Comparison of ENCODE assay signal across 8 cellular contexts in genomic region chr1:229341811-229342304, GRCh38. TPM values are rescaled to one million over a fixed set of nuclear protein-coding genes. Genes with fewer than 3 reads are reported as not detected.
DNase-seq lines count a peak whose midpoint lies in the region; ATAC-seq and FAIRE-seq lines count a peak whose summit lies in the region.

No MANE protein-coding gene starts in this region.

- H3K27ac Mint-ChIP-seq in activated CD8-positive, alpha-beta memory T cell treated with anti-CD3 and anti-CD28 coated beads, Interleukin-2, amount 10 ng/mL, durations not matched to agents 7 days and 5 days: peak overlapping the region; percentile 81
- peak overlapping the region; percentile 83 for H3K27ac Mint-ChIP-seq in activated naive CD8-positive, alpha-beta T cell treated with anti-CD3 and anti-CD28 coated beads, Interleukin-2, amount 50 U/mL, for 24 hours

- H3K9me3 ChIP-seq in iPS-15b (ENCODE audit: control insufficient read depth, insufficient read depth, low read length): no peaks in the 10 kb centered on the region
- H3K9me3 ChIP-seq in small intestine (ENCODE audit: control insufficient read depth, low read depth): no peaks in the 10 kb centered on the region

- H3K4me1 ChIP-seq in iPS-15b (ENCODE audit: control insufficient read depth, insufficient read depth, low read length) (peaks cover 4% of the 10 kb centered on the region), small intestine (ENCODE audit: control insufficient read depth in 2 of 2, insufficient read depth in 1 of 2, low read depth in 1 of 2, low read length in 1 of 2) (no peaks in the 10 kb centered on the region)

- CTCF ChIA-PET in activated CD8-positive, alpha-beta memory T cell treated with anti-CD3 and anti-CD28 coated beads, Interleukin-2, amount 10 ng/mL, durations not matched to agents 7 days and 5 days (lab: Charles Lee): interaction anchor here (1.0 to 1.5 kb wide), 2 partner anchors 83 to 140 kb away, joined by 3 to 4 read pairs; no protein-coding TSS in a partner anchor

- H3K27me3 ChIP-seq in iPS-15b (ENCODE audit: control insufficient read depth, insufficient read depth, low read length): peaks cover 13% of the 10 kb centered on the region
- no peaks in the 10 kb centered on the region for H3K27me3 ChIP-seq in small intestine (ENCODE audit: control insufficient read depth in 2 of 2, insufficient read depth in 2 of 2, low read length in 2 of 2)

- H3K36me3 Mint-ChIP-seq in activated CD8-positive, alpha-beta memory T cell treated with anti-CD3 and anti-CD28 coated beads, Interleukin-2, amount 10 ng/mL, durations not matched to agents 7 days and 5 days: peaks cover 6% of the 10 kb centered on the region
- no peaks in the 10 kb centered on the region for H3K36me3 Mint-ChIP-seq in activated naive CD8-positive, alpha-beta T cell treated with anti-CD3 and anti-CD28 coated beads, Interleukin-2, amount 50 U/mL, for 24 hours (ENCODE audit: low read depth)

- peak overlapping the region; percentile 82 for H3K4me3 Mint-ChIP-seq in activated CD8-positive, alpha-beta memory T cell treated with anti-CD3 and anti-CD28 coated beads, Interleukin-2, amount 10 ng/mL, durations not matched to agents 7 days and 5 days
- H3K4me3 Mint-ChIP-seq in activated naive CD8-positive, alpha-beta T cell treated with anti-CD3 and anti-CD28 coated beads, Interleukin-2, amount 50 U/mL, for 24 hours: peak overlapping the region; percentile 87

- peak overlapping the region; percentile 56 for H3K4me3 ChIP-seq in iPS-15b (ENCODE audit: low read depth, low read length)
- peak overlapping the region; percentile 83 to 87 for H3K4me3 ChIP-seq in small intestine (ENCODE audit: low read depth in 1 of 2, low read length in 2 of 2)

- no peak for FAIRE-seq in small intestine (lab: Jason Lieb, UNC)

- no peak for DNase-seq in activated CD8-positive, alpha-beta memory T cell treated with anti-CD3 and anti-CD28 coated beads, Interleukin-2, amount 10 ng/mL, durations not matched to agents 7 days and 5 days
- no peak for DNase-seq in activated CD8-positive, alpha-beta memory T cell treated with anti-CD3 and anti-CD28 coated beads, Interleukin-2, amount 50 U/mL, for 4 hours
- DNase-seq in NCI-H1694 (lab: John Stamatoyannopoulos, UW): peak; percentile 10
- no peak for DNase-seq in activated naive CD8-positive, alpha-beta T cell treated with anti-CD3 and anti-CD28 coated beads, Interleukin-2, amount 50 U/mL, for 24 hours
- DNase-seq in small intestine: no peak
- DNase-seq in hippocampal formation (lab: John Stamatoyannopoulos, UW): no peak

- peak; percentile 37 for ATAC-seq in activated CD8-positive, alpha-beta memory T cell treated with anti-CD3 and anti-CD28 coated beads, Interleukin-2, amount 10 ng/mL, durations not matched to agents 7 days and 5 days
- peak; percentile 27 for ATAC-seq in HG02852 (IDR thresholded peaks at IDR 0.05; ENCODE audit: unreplicated experiment)
- ATAC-seq in activated naive CD8-positive, alpha-beta T cell treated with anti-CD3 and anti-CD28 coated beads, Interleukin-2, amount 50 U/mL, for 24 hours: peak; percentile 22

- H3K9ac ChIP-seq in iPS-15b (ENCODE audit: low read depth, low read length): no peak overlapping the region

- H3K36me3 ChIP-seq in iPS-15b (ENCODE audit: control insufficient read depth, insufficient read depth, low read length) (no peaks in the 10 kb centered on the region), small intestine (ENCODE audit: control insufficient read depth in 2 of 2, insufficient read depth in 2 of 2, low read length in 2 of 2) (no peaks in the 10 kb centered on the region)

- H3K27ac ChIP-seq in small intestine (ENCODE audit: low read depth in 1 of 2, low read length in 1 of 2): peak overlapping the region; percentile 54 to 83

- H3K4me1 Mint-ChIP-seq in activated CD8-positive, alpha-beta memory T cell treated with anti-CD3 and anti-CD28 coated beads, Interleukin-2, amount 10 ng/mL, durations not matched to agents 7 days and 5 days: peaks cover 44% of the 10 kb centered on the region
- peaks cover 47% of the 10 kb centered on the region for H3K4me1 Mint-ChIP-seq in activated naive CD8-positive, alpha-beta T cell treated with anti-CD3 and anti-CD28 coated beads, Interleukin-2, amount 50 U/mL, for 24 hours

- 0 to 1% (median 0%) methylated on average over 46 to 54 of the region's 54 CpGs for WGBS in small intestine, 3 donors

- peaks cover 19% of the 10 kb centered on the region for H3K27me3 Mint-ChIP-seq in activated CD8-positive, alpha-beta memory T cell treated with anti-CD3 and anti-CD28 coated beads, Interleukin-2, amount 10 ng/mL, durations not matched to agents 7 days and 5 days
- H3K27me3 Mint-ChIP-seq in activated naive CD8-positive, alpha-beta T cell treated with anti-CD3 and anti-CD28 coated beads, Interleukin-2, amount 50 U/mL, for 24 hours: peaks cover 11% of the 10 kb centered on the region

- no peaks in the 10 kb centered on the region for H3K9me3 Mint-ChIP-seq in activated CD8-positive, alpha-beta memory T cell treated with anti-CD3 and anti-CD28 coated beads, Interleukin-2, amount 10 ng/mL, durations not matched to agents 7 days and 5 days (ENCODE audit: low read depth)
- peaks cover 6% of the 10 kb centered on the region for H3K9me3 Mint-ChIP-seq in activated naive CD8-positive, alpha-beta T cell treated with anti-CD3 and anti-CD28 coated beads, Interleukin-2, amount 50 U/mL, for 24 hours

RNA-seq across cellular contexts. Expression of gene CCSAP, which starts 1.0 kb away (rescaled TPM):
- total RNA-seq in activated CD8-positive, alpha-beta memory T cell treated with anti-CD3 and anti-CD28 coated beads, Interleukin-2, amount 10 ng/mL, durations not matched to agents 7 days and 5 days: 1 to 10 TPM; 8.9 to 9.8 TPM
- 1 to 10 TPM in 2 of 3 donors, under 1 TPM in 1; 0.89 to 2.9 (median 1.1) TPM for polyA plus RNA-seq in small intestine
